Comparison of ENCODE assay signal across 13 cellular contexts in the genomic region with DNA sequence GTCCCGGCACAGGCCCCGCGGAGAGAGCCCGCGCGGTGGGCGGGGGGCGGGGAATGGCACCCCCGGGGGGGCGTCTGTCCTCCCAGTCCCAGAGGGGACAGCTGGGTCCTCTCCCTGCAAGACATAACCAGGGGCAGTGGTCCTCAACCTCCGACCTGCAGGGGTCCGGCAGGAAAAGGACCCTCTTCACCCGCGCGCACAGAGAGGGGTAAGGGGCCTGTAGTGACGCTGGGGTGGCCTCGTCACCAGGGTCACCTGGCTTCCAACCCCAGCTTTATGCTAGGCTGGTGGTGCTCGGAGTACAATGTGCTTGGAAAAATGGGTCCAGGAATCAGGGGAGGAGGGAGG. TPM values are rescaled to one million over a fixed set of nuclear protein-coding genes. Genes with fewer than 3 reads are reported as not detected.
DNase-seq lines count a peak whose midpoint lies in the region; ATAC-seq, FAIRE-seq and TF ChIP-seq lines count a peak whose summit lies in the region.
"Had no signal": no experiment of that assay in that cellular context is flagged by ENCODE, and none has a peak within 500 bp of the region (broad histone marks: within the 10 kb centered on the region; RNA-seq: fewer than 3 reads in every experiment).

No MANE protein-coding gene starts in this region.

- DNase-seq in dorsolateral prefrontal cortex (no peak), keratinocyte (ENCODE audit: low read depth, low spot score) (no peak), tibial artery (no peak), GM19238 (ENCODE audit: insufficient read length, low spot score) (no peak), OCI-M1 (lab: John Stamatoyannopoulos, UW) (no peak), NCI-H2107 (lab: John Stamatoyannopoulos, UW) (no peak), sciatic nerve (ENCODE audit: low spot score) (no peak)
- DNase-seq: NCI-H187, NCI-H82 had no signal

- TF ChIP-seq CTCF in dorsolateral prefrontal cortex (IDR thresholded peaks at IDR 0.05 in 54 of 56, conservative IDR thresholded peaks at IDR 0.05 in 2 of 56; ENCODE audit: low read depth in 1 of 56, partially characterized antibody in 56 of 56) (no peak), keratinocyte (optimal IDR thresholded peaks at IDR 0.05 in 1 of 3, IDR thresholded peaks at IDR 0.05 in 1 of 3, conservative IDR thresholded peaks at IDR 0.05 in 1 of 3; ENCODE audit: extremely low read depth in 1 of 3, insufficient read depth in 2 of 3, low read length in 3 of 3) (no peak), tibial artery (IDR thresholded peaks at IDR 0.05) (no peak)

- ATAC-seq in sciatic nerve = no peak
- ATAC-seq: activated CD4-positive, CD25-positive, alpha-beta regulatory T cell treated with anti-CD3 and anti-CD28 coated beads, Interleukin-2, amount 50 U/mL, for 24 hours had no signal

- no peaks in the 10 kb centered on the region for H3K36me3 ChIP-seq in HUES48 (ENCODE audit: control insufficient read depth, insufficient read depth, low read length)
- no peaks in the 10 kb centered on the region for H3K36me3 ChIP-seq in keratinocyte (ENCODE audit: control insufficient read depth in 2 of 2, extremely low read depth in 1 of 2, insufficient read depth in 2 of 2, low read length in 2 of 2)
- no peaks in the 10 kb centered on the region for H3K36me3 ChIP-seq in tibial artery

- intact Hi-C loops in dorsolateral prefrontal cortex (cut with DNase I) = loop anchor here in 1 of 2 donors (10.0 kb wide), 1 partner anchor 321 kb away; no protein-coding TSS in a partner anchor
- intact Hi-C loops in tibial artery (cut with DNase I; ENCODE audit: low total_unique reads) = no loop called here
- intact Hi-C loops in sciatic nerve (cut with DNase I) = no loop called here

- no peak for FAIRE-seq in keratinocyte (lab: Jason Lieb, UNC)

- no peaks in the 10 kb centered on the region for H4K20me1 ChIP-seq in keratinocyte (ENCODE audit: control insufficient read depth, extremely low read depth, insufficient read depth, low read length)

- no peaks in the 10 kb centered on the region for H3K79me2 ChIP-seq in keratinocyte (ENCODE audit: control insufficient read depth, insufficient read depth, low read length)

- H3K4me2 ChIP-seq in keratinocyte (ENCODE audit: control insufficient read depth, extremely low read depth, insufficient read depth, low read depth, low read length) = peak overlapping the region; percentile 57

- H2AFZ ChIP-seq in keratinocyte (ENCODE audit: control insufficient read depth, low read length) = no peak overlapping the region

- H3K27ac ChIP-seq in HUES48 (ENCODE audit: low read depth, low read length) (no peak overlapping the region), dorsolateral prefrontal cortex (peak overlapping the region in 8 of 59 donors; percentile 22 to 59 (median 40)), keratinocyte (ENCODE audit: control insufficient read depth, insufficient read depth, low read length) (no peak overlapping the region), tibial artery (peak overlapping the region; percentile 35 to 39)

- dilution Hi-C loops in keratinocyte (cut with MboI; ENCODE audit: extremely low pct_ligation_motif_present, low sequenced_read_pairs) = no loop called here

- H3K4me3 ChIP-seq in HUES48 (ENCODE audit: low read depth, low read length) (peak overlapping the region; percentile 62), dorsolateral prefrontal cortex (peak overlapping the region in 57 of 59 donors; percentile 23 to 70 (median 52)), keratinocyte (ENCODE audit: control insufficient read depth in 2 of 3, extremely low read depth in 1 of 3, insufficient read depth in 2 of 3, low read depth in 1 of 3, low read length in 3 of 3) (peak overlapping the region in 2 of 3 experiments; percentile 31 to 33), tibial artery (peak overlapping the region; percentile 49 to 57)

- H3K9ac ChIP-seq in HUES48 (ENCODE audit: low read depth, low read length) (no peak overlapping the region), keratinocyte (ENCODE audit: control insufficient read depth, extremely low read depth, insufficient read depth, low read length) (peak overlapping the region; percentile 51)

- no peaks in the 10 kb centered on the region for H3K9me1 ChIP-seq in keratinocyte (ENCODE audit: control insufficient read depth, extremely low read depth, insufficient read depth, low read length)

- peaks cover 54% of the 10 kb centered on the region for H3K27me3 ChIP-seq in HUES48 (ENCODE audit: control insufficient read depth, insufficient read depth, low read length)
- peaks cover 0 to 52% (median 5%) of the 10 kb centered on the region in 45 donors for H3K27me3 ChIP-seq in dorsolateral prefrontal cortex
- peaks cover 22% of the 10 kb centered on the region for H3K27me3 ChIP-seq in keratinocyte (ENCODE audit: control insufficient read depth, extremely low read depth, insufficient read depth, low read length)
- peaks cover 0 to 38% of the 10 kb centered on the region in 2 donors for H3K27me3 ChIP-seq in tibial artery

- H3K4me1 ChIP-seq in HUES48 (ENCODE audit: control insufficient read depth, insufficient read depth, low read length) = no peaks in the 10 kb centered on the region
- H3K4me1 ChIP-seq in keratinocyte (ENCODE audit: control insufficient read depth, extremely low read depth, insufficient read depth, low read length) = peaks cover 11% of the 10 kb centered on the region
- peaks cover 0 to 31% (median 25%) of the 10 kb centered on the region in 4 donors for H3K4me1 ChIP-seq in tibial artery

- H3K9me3 ChIP-seq in HUES48 (ENCODE audit: control insufficient read depth, insufficient read depth, low read length) (no peaks in the 10 kb centered on the region), keratinocyte (ENCODE audit: control insufficient read depth, low read depth, low read length) (no peaks in the 10 kb centered on the region), tibial artery (no peaks in the 10 kb centered on the region)

RNA-seq across cellular contexts. Expression of gene LHX2, which starts 34.2 kb away (rescaled TPM):
- total RNA-seq in dorsolateral prefrontal cortex (100 to 1,000 TPM in 8 of 120 experiments, 10 to 100 TPM in 112; 23.2 to 211 (median 64.6) TPM), sciatic nerve (not detected)
- polyA plus RNA-seq in keratinocyte = 0.07 TPM in 1 of 3 replicates, not detected in the others
- polyA plus RNA-seq in keratinocyte (2011; ENCODE audit: low read depth) = not detected
- polyA plus RNA-seq in keratinocyte (2011; cell fraction: cytosol; rRNA removed) = not detected in 2 replicates
- 0.11 TPM in 1 of 2 replicates, not detected in the other for polyA plus RNA-seq in keratinocyte (2011; cell fraction: nucleus; rRNA removed)
- 0.24 TPM in 1 of 2 replicates, not detected in the other for polyA plus RNA-seq in keratinocyte (2012; ENCODE audit: low replicate concordance)
- 0.26 TPM in 1 of 3 replicates, not detected in the others for polyA minus RNA-seq in keratinocyte
- polyA minus RNA-seq in keratinocyte (2011; cell fraction: cytosol; rRNA and poly(A)+ RNA removed) = not detected
- not detected in 2 replicates for polyA minus RNA-seq in keratinocyte (2011; cell fraction: nucleus; rRNA and poly(A)+ RNA removed)
- total RNA-seq: activated T-cell treated with anti-CD3 and anti-CD28 coated beads, Interleukin-2, amount 50 U/mL, for 72 hours; HT-29 had no signal

Comparison
In these comparisons a context has a peak if more than half of its experiments do, and no peak if none do; other contexts are left out.
1. H3K27ac ChIP-seq: peak in tibial artery (2 of 2); none in HUES48 (single experiment) and keratinocyte (single experiment).
2. RNA of gene LHX2, which starts 34.2 kb away (total RNA-seq): 23.2 to 211 TPM in dorsolateral prefrontal cortex; not detected in sciatic nerve (single experiment); every median in the first group is over 10 times any median in the second.
3. Peak in every context shown above with its lines, with median percentiles within 50 percentile points of each other: H3K4me3 ChIP-seq.